Comparison of ENCODE assay signal across 8 cellular contexts in the genomic region with DNA sequence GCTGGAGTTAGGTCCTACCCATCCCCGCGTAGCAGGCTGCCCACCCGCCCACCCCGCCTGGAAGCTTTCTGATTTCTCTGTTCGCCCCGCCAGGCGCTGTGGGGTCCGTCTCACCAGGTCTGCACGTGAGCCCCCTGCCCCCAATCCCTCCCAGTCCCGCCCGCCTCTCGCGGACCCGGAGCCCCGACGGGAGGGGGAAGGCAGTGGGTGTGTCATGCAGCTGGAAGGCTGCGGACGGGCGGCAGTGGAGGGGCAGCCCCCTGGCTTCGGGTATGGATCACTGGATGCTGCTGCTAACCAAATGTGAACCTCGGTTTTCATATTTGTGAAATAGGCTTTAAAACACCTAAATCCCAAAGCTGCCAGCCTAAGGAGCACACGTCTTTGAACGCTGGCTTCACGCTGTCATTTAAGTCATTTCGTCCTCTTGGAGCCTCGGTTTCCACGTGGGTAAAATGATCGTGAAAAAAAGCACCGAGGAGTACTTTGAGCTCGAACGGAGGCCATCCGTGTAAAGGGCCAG. TPM values are rescaled to one million over a fixed set of nuclear protein-coding genes. Genes with fewer than 3 reads are reported as not detected.
DNase-seq lines count a peak whose midpoint lies in the region; ATAC-seq and TF ChIP-seq lines count a peak whose summit lies in the region.

No MANE protein-coding gene starts in this region.

- no peak for ATAC-seq in naive B cell (ENCODE audit: low read depth in 2 of 2)
- ATAC-seq in GM18520 (IDR thresholded peaks at IDR 0.05; ENCODE audit: unreplicated experiment) = no peak
- no peak for ATAC-seq in GM21825 (IDR thresholded peaks at IDR 0.05; ENCODE audit: unreplicated experiment)
- no peak for ATAC-seq in HG02759 (IDR thresholded peaks at IDR 0.05; ENCODE audit: unreplicated experiment)

- no peaks in the 10 kb centered on the region for H3K36me3 Mint-ChIP-seq in naive B cell

- H3K9me3 Mint-ChIP-seq in naive B cell = no peaks in the 10 kb centered on the region

- CTCF ChIA-PET in mammary epithelial cell (lab: Charles Lee; ENCODE audit: low non-redundant PET) = interaction anchor here (0.6 kb wide), 1 partner anchor 26 kb away, joined by 5 read pairs; no protein-coding TSS in a partner anchor

- peaks cover 30 to 67% (median 39%) of the 10 kb centered on the region in 3 donors for H3K27me3 Mint-ChIP-seq in naive B cell

- H3K4me2 ChIP-seq in Karpas-422 (ENCODE audit: low read depth, low read length, poor library complexity, severe bottlenecking) (peak overlapping the region; percentile 59), mammary epithelial cell (ENCODE audit: insufficient read depth, low read depth, low read length) (peak overlapping the region; percentile 95)

- in situ Hi-C loops in mammary epithelial cell (cut with MboI; ENCODE audit: low sequenced_read_pairs in 2 of 2) = no loop called here

- WGBS in mammary epithelial cell (ENCODE audit: low coverage, missing lambda C conversion rate) = 4% methylated on average over 8 of the region's 32 CpGs

- DNase-seq in BE2C = no peak
- DNase-seq in Karpas-422 = no peak
- no peak for DNase-seq in mammary epithelial cell
- DNase-seq in naive B cell = no peak
- DNase-seq in NCI-H1105 treated with DMSO at 0.1 percent for 48 hours (lab: John Stamatoyannopoulos, UW) = no peak

- H3K9ac ChIP-seq in Karpas-422 (ENCODE audit: low read length) (no peak overlapping the region), mammary epithelial cell (ENCODE audit: insufficient read depth, low read length) (no peak overlapping the region)

- no peaks in the 10 kb centered on the region for H3K9me2 ChIP-seq in Karpas-422 (replicated peaks; ENCODE audit: insufficient read depth, low read length)

- no peak overlapping the region for H3K27ac ChIP-seq in Karpas-422 (ENCODE audit: low read length)
- H3K27ac ChIP-seq in mammary epithelial cell (ENCODE audit: insufficient read depth, low read depth, low read length) = no peak overlapping the region

- TF ChIP-seq CTCF in BE2C (IDR thresholded peaks at IDR 0.05; ENCODE audit: low read depth, low read length) = no peak
- no peak for TF ChIP-seq CTCF in mammary epithelial cell (conservative IDR thresholded peaks at IDR 0.05 in 1 of 2, IDR thresholded peaks at IDR 0.05 in 1 of 2; ENCODE audit: extremely low read depth in 1 of 2, insufficient read depth in 1 of 2, low read depth in 1 of 2, low read length in 2 of 2)

- no peaks in the 10 kb centered on the region for H3K36me3 ChIP-seq in BE2C
- H3K36me3 ChIP-seq in Karpas-422 (ENCODE audit: insufficient read depth, low read length) = no peaks in the 10 kb centered on the region
- no peaks in the 10 kb centered on the region for H3K36me3 ChIP-seq in mammary epithelial cell (ENCODE audit: insufficient read depth, low read length)

- H3K4me3 ChIP-seq in BE2C (ENCODE audit: low read depth, low read length) = peak overlapping the region; percentile 50
- H3K4me3 ChIP-seq in Karpas-422 (ENCODE audit: low read length) = no peak overlapping the region
- peak overlapping the region; percentile 49 to 71 (median 66) for H3K4me3 ChIP-seq in mammary epithelial cell (replicated peaks in 1 of 3; ENCODE audit: insufficient read depth in 1 of 3, low read depth in 2 of 3, low read length in 3 of 3)

- H3K9me3 ChIP-seq in BE2C (no peaks in the 10 kb centered on the region), Karpas-422 (ENCODE audit: low read length) (no peaks in the 10 kb centered on the region), mammary epithelial cell (replicated peaks; ENCODE audit: insufficient read depth, low read length) (no peaks in the 10 kb centered on the region)

- H2AFZ ChIP-seq in Karpas-422 (ENCODE audit: low read length) = no peak overlapping the region
- peak overlapping the region; percentile 91 for H2AFZ ChIP-seq in mammary epithelial cell (ENCODE audit: low read depth, low read length)

- H4K20me1 ChIP-seq in Karpas-422 (ENCODE audit: insufficient read depth, low read depth, low read length) (no peaks in the 10 kb centered on the region), mammary epithelial cell (ENCODE audit: insufficient read depth, low read length) (no peaks in the 10 kb centered on the region)

- no peaks in the 10 kb centered on the region for H3K4me1 ChIP-seq in BE2C
- peaks cover 16% of the 10 kb centered on the region for H3K4me1 ChIP-seq in Karpas-422 (ENCODE audit: low read length)
- H3K4me1 ChIP-seq in mammary epithelial cell (ENCODE audit: insufficient read depth, low read length) = peaks cover 9% of the 10 kb centered on the region

- peak overlapping the region; percentile 70 to 90 (median 86) for H3K4me3 Mint-ChIP-seq in naive B cell

- dilution Hi-C loops in mammary epithelial cell (cut with HindIII; ENCODE audit: low sequenced_read_pairs) = loop anchor here (5.0 kb wide), 2 partner anchors 72 to 98 kb away; no protein-coding TSS in a partner anchor

- H3K79me2 ChIP-seq in Karpas-422 (ENCODE audit: low read length) (no peaks in the 10 kb centered on the region), mammary epithelial cell (ENCODE audit: insufficient read depth, low read length) (peaks cover 3% of the 10 kb centered on the region)

- peaks cover 6 to 12% (median 11%) of the 10 kb centered on the region in 3 donors for H3K4me1 Mint-ChIP-seq in naive B cell

- no TSS peak for BruUV-seq in mammary epithelial cell (replicated peaks; lab: Mats Ljungman, UMichigan)

- H3K27ac Mint-ChIP-seq in naive B cell = no peak overlapping the region

- intact Hi-C loops in mammary epithelial cell (cut with micrococcal nuclease) = no loop called here

- H3K27me3 ChIP-seq in BE2C (peaks cover 27% of the 10 kb centered on the region), Karpas-422 (ENCODE audit: low read length) (no peaks in the 10 kb centered on the region), mammary epithelial cell (ENCODE audit: insufficient read depth, low read length) (no peaks in the 10 kb centered on the region)

RNA-seq across cellular contexts. Expression of gene BIK, which starts 0.6 kb away (rescaled TPM):
- polyA plus RNA-seq in BE2C (2012; ENCODE audit: insufficient read depth, insufficient read length, low read depth) = 1.7 TPM
- total RNA-seq in Karpas-422 (2014; rRNA removed; shearing (Covaris generic); ENCODE audit: low replicate concordance) = 0.71 TPM in 1 of 2 replicates, not detected in the other
- total RNA-seq in mammary epithelial cell = 1 to 10 TPM; 2.0 to 3.7 TPM
- 2.6 TPM for polyA plus RNA-seq in mammary epithelial cell
- polyA minus RNA-seq in mammary epithelial cell = 4.9 TPM
- under 1 TPM in 3 of 6 donors, not detected in 3; 0.49 to 0.86 (median 0.78) TPM for polyA plus RNA-seq in naive B cell (ENCODE audit: low read depth in 6 of 6)

RNA-seq across cellular contexts. Expression of gene TTLL1, which starts 20.8 kb away (rescaled TPM):
- 12.1 TPM for polyA plus RNA-seq in BE2C (2012; ENCODE audit: insufficient read depth, insufficient read length, low read depth)
- total RNA-seq in Karpas-422 (2014; rRNA removed; shearing (Covaris generic); ENCODE audit: low replicate concordance) = 0.97 and 1.1 TPM in 2 replicates
- total RNA-seq in mammary epithelial cell = 10 to 100 TPM in 1 of 2 donors, 1 to 10 TPM in 1; 3.6 to 12.0 TPM
- 3.3 TPM for polyA plus RNA-seq in mammary epithelial cell
- polyA minus RNA-seq in mammary epithelial cell = 5.2 TPM
- 1 to 10 TPM in 5 of 6 donors, under 1 TPM in 1; 0.60 to 4.1 (median 2.7) TPM for polyA plus RNA-seq in naive B cell (ENCODE audit: low read depth in 6 of 6)

RNA-seq across cellular contexts. Expression of gene MCAT, which starts 33.2 kb away (rescaled TPM):
- 83.2 TPM for polyA plus RNA-seq in BE2C (2012; ENCODE audit: insufficient read depth, insufficient read length, low read depth)
- 15.0 and 29.5 TPM in 2 replicates for total RNA-seq in Karpas-422 (2014; rRNA removed; shearing (Covaris generic); ENCODE audit: low replicate concordance)
- total RNA-seq in mammary epithelial cell = 10 to 100 TPM; 17.5 to 18.7 TPM
- polyA plus RNA-seq in mammary epithelial cell = 19.9 TPM
- 11.4 TPM for polyA minus RNA-seq in mammary epithelial cell
- 10 to 100 TPM in 1 of 6 donors, 1 to 10 TPM in 5; 6.1 to 11.4 (median 7.6) TPM for polyA plus RNA-seq in naive B cell (ENCODE audit: low read depth in 6 of 6)

RNA-seq across cellular contexts. Expression of gene TSPO, which starts 41.4 kb away (rescaled TPM):
- polyA plus RNA-seq in BE2C (2012; ENCODE audit: insufficient read depth, insufficient read length, low read depth) = 153 TPM
- total RNA-seq in Karpas-422 (2014; rRNA removed; shearing (Covaris generic); ENCODE audit: low replicate concordance) = 0.54 and 3.8 TPM in 2 replicates
- 100 to 1,000 TPM; 267 to 360 TPM for total RNA-seq in mammary epithelial cell
- polyA plus RNA-seq in mammary epithelial cell = 270 TPM
- 50.0 TPM for polyA minus RNA-seq in mammary epithelial cell
- 100 to 1,000 TPM; 247 to 323 (median 288) TPM for polyA plus RNA-seq in naive B cell (ENCODE audit: low read depth in 6 of 6)
